In the genomic region with DNA sequence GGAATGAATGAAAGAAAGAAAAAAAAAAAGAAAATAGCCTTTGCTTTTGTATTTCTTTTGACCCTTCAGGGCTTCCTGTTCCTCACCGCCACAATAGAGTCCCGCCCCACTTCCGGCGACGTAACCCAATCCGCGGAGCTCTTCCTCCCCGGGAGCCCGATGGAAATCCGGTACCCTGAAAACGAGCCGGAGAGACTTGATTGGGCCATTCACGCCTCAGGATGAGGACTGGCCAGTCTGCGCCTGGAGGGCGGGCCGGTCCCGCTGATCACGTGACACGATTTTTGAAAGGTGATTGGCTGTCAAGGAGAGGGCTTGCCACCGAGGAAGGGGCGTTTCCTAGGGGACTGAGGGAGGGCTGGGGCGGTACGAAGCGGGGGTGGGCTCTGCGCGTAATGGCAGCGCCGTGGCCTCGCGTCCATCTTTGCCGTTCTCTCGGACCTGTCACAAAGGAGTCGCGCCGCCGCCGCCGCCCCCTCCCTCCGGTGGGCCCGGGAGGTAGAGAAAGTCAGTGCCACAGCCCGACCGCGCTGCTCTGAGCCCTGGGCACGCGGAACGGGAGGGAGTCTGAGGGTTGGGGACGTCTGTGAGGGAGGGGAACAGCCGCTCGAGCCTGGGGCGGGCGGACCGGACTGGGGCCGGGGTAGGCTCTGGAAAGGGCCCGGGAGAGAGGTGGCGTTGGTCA, we compare ENCODE assay signal across 8 cellular contexts. TPM values are rescaled to one million over a fixed set of nuclear protein-coding genes. Genes with fewer than 3 reads are reported as not detected.
DNase-seq lines count a peak whose midpoint lies in the region; ATAC-seq and TF ChIP-seq lines count a peak whose summit lies in the region.

A gene with protein sequence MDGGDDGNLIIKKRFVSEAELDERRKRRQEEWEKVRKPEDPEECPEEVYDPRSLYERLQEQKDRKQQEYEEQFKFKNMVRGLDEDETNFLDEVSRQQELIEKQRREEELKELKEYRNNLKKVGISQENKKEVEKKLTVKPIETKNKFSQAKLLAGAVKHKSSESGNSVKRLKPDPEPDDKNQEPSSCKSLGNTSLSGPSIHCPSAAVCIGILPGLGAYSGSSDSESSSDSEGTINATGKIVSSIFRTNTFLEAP (minus strand): TSS at position 95 of the 685 bp plus-strand sequence. CDS start 12,185 bp downstream, outside the sequence.
Gene RSPRY1 (plus strand): TSS at position 385 of the 685 bp plus-strand sequence. CDS start 18,330 bp downstream, outside the sequence.

- H3K23me2 ChIP-seq in H9 (ENCODE audit: insufficient read length, low read depth, low read length, poor library complexity, severe bottlenecking), result peaks cover 14% of the 10 kb centered on the region

- no CpG with 5 or more reads among the region's 55 CpGs for WGBS in H9 (ENCODE audit: extremely low coverage, insufficient read length, low lambda C conversion rate)

- H3K9me3 Mint-ChIP-seq in H9, result no peaks in the 10 kb centered on the region; a peak in 1 of 5 replicates
- no peaks in the 10 kb centered on the region for H3K9me3 Mint-ChIP-seq in natural killer cell treated with Interleukin-12 subunit alpha and Interleukin-12 subunit beta and Interleukin-15 and Interleukin-18, amount 100 ng/mL, for 72 hours

- H3K27me3 ChIP-seq in H9 (ENCODE audit: insufficient read depth, low read length), result no peaks in the 10 kb centered on the region
- no peaks in the 10 kb centered on the region for H3K27me3 ChIP-seq in MG63

- H3K23ac ChIP-seq in H9 (ENCODE audit: insufficient read length, low read depth, low read length), result no peak within 1 kb of the TSS

- ATAC-seq in natural killer cell treated with Interleukin-12 subunit alpha and Interleukin-12 subunit beta and Interleukin-15 and Interleukin-18, amount 100 ng/mL, for 72 hours, result peak; percentile 96 to 98
- peak; percentile 95 for ATAC-seq in stimulated activated naive CD8-positive, alpha-beta T cell treated with anti-CD3 and anti-CD28 coated beads, Interleukin-15, Interleukin-2, amounts not matched to agents 100 U/mL and 50 U/mL, for 24 hours

- H4K5ac ChIP-seq in H9 (ENCODE audit: insufficient read length, low read depth, low read length), result no peak within 1 kb of the TSS

- H3K27ac Mint-ChIP-seq in H9, result peak within 1 kb of the TSS; percentile 96 to 99 (median 97)
- H3K27ac Mint-ChIP-seq in natural killer cell treated with Interleukin-12 subunit alpha and Interleukin-12 subunit beta and Interleukin-15 and Interleukin-18, amount 100 ng/mL, for 72 hours, result peak within 1 kb of the TSS; percentile 90 to 98

- no peak within 1 kb of the TSS for H2AK5ac ChIP-seq in H9 (ENCODE audit: insufficient read length, low read length)

- H3K36me3 Mint-ChIP-seq in H9 (ENCODE audit: insufficient read depth in 1 of 3, low read depth in 3 of 3), result peaks cover 0 to 3% (median 0%) of the 10 kb centered on the region in 3 experiments; a peak in 4 of 7 replicates
- no peaks in the 10 kb centered on the region for H3K36me3 Mint-ChIP-seq in natural killer cell treated with Interleukin-12 subunit alpha and Interleukin-12 subunit beta and Interleukin-15 and Interleukin-18, amount 100 ng/mL, for 72 hours

- no peak within 1 kb of the TSS for H4K91ac ChIP-seq in H9 (ENCODE audit: insufficient read length, low read depth, low read length)

- no peak within 1 kb of the TSS for H2BK120ac ChIP-seq in H9 (ENCODE audit: low read depth, low read length, poor library complexity, severe bottlenecking)

- no peak within 1 kb of the TSS for H2AFZ ChIP-seq in H9 (ENCODE audit: low read length)

- H2BK20ac ChIP-seq in H9 (ENCODE audit: low read depth, low read length, poor library complexity, severe bottlenecking), result no peak within 1 kb of the TSS

- H2BK12ac ChIP-seq in H9 (ENCODE audit: insufficient read length, low read depth, low read length), result no peak within 1 kb of the TSS

- H3K4me1 ChIP-seq in H9 (ENCODE audit: insufficient read depth, low read length), result peaks cover 2% of the 10 kb centered on the region; the same call in 1 of the 2 replicates

- H3K14ac ChIP-seq in H9 (ENCODE audit: insufficient read depth, low read length), result peak within 1 kb of the TSS; percentile 79

- no peak within 1 kb of the TSS for H3T11ph ChIP-seq in H9 (ENCODE audit: low read length)

- H3K18ac ChIP-seq in H9 (ENCODE audit: insufficient read length, low read depth, low read length), result peak within 1 kb of the TSS; percentile 80

- no peak within 1 kb of the TSS for H3K27ac ChIP-seq in H9 (ENCODE audit: insufficient read length, low read depth, low read length)

- H3K4me3 ChIP-seq in MG63 (peak within 1 kb of the TSS; percentile 97), fibroblast of pulmonary artery (replicated peaks; ENCODE audit: low read depth, low read length) (peak within 1 kb of the TSS; percentile 70)

- H2BK15ac ChIP-seq in H9 (ENCODE audit: low read depth, low read length), result no peak within 1 kb of the TSS

- H3K9me3 ChIP-seq in H9 (ENCODE audit: control insufficient read depth, low read depth, low read length), result no peaks in the 10 kb centered on the region
- peaks cover 15% of the 10 kb centered on the region for H3K9me3 ChIP-seq in MG63

- H3K4me1 Mint-ChIP-seq in H9, result peaks cover 41 to 44% of the 10 kb centered on the region in 2 experiments
- H3K4me1 Mint-ChIP-seq in natural killer cell treated with Interleukin-12 subunit alpha and Interleukin-12 subunit beta and Interleukin-15 and Interleukin-18, amount 100 ng/mL, for 72 hours (ENCODE audit: low read depth in 2 of 2), result peaks cover 35 to 36% of the 10 kb centered on the region in 2 donors

- no peak within 1 kb of the TSS for H3K56ac ChIP-seq in H9 (ENCODE audit: insufficient read length, low read depth, low read length)

- no peaks in the 10 kb centered on the region for H4K20me1 ChIP-seq in H9 (ENCODE audit: control insufficient read depth, insufficient read depth, insufficient read length)

- H4K8ac ChIP-seq in H9 (replicated peaks; ENCODE audit: insufficient read length, low read depth, low read length), result no peak within 1 kb of the TSS

- H3K4me3 Mint-ChIP-seq in H9, result peak within 1 kb of the TSS; percentile 98 to 99
- H3K4me3 Mint-ChIP-seq in natural killer cell treated with Interleukin-12 subunit alpha and Interleukin-12 subunit beta and Interleukin-15 and Interleukin-18, amount 100 ng/mL, for 72 hours, result peak within 1 kb of the TSS; percentile 99

- peaks cover 11% of the 10 kb centered on the region for H3K36me3 ChIP-seq in MG63

- no peak within 1 kb of the TSS; the same call in 1 of the 2 replicates for H3K4ac ChIP-seq in H9 (ENCODE audit: low read depth, low read length)

- peak within 1 kb of the TSS; percentile 85 for H3K9ac ChIP-seq in H9 (ENCODE audit: extremely low read depth, insufficient read length, low read length)

- H2BK5ac ChIP-seq in H9 (ENCODE audit: insufficient read length, low read length), result no peak within 1 kb of the TSS

- H3K4me2 ChIP-seq in H9 (ENCODE audit: insufficient read depth, insufficient read length, low read length), result peak within 1 kb of the TSS; percentile 99

- no peaks in the 10 kb centered on the region for H3K27me3 Mint-ChIP-seq in H9 (ENCODE audit: low read depth)
- no peaks in the 10 kb centered on the region for H3K27me3 Mint-ChIP-seq in natural killer cell treated with Interleukin-12 subunit alpha and Interleukin-12 subunit beta and Interleukin-15 and Interleukin-18, amount 100 ng/mL, for 72 hours

- peaks cover 4% of the 10 kb centered on the region for H3K79me1 ChIP-seq in H9 (ENCODE audit: insufficient read depth, low read depth, low read length, poor library complexity, severe bottlenecking)

- peaks cover 22% of the 10 kb centered on the region for H3K79me2 ChIP-seq in H9 (ENCODE audit: insufficient read depth, low read length)

- TF ChIP-seq CTCF in H9 (conservative IDR thresholded peaks at IDR 0.05), result no peak
- TF ChIP-seq CTCF in fibroblast of pulmonary artery (IDR thresholded peaks at IDR 0.05; ENCODE audit: low read length, missing control alignments), result no peak

- DNase-seq in ELR (ENCODE audit: low read depth) (peak; percentile 100), H9 (peak; percentile 100), MG63 (peak; percentile 100), SHP77 treated with DMSO at 0.1 percent for 48 hours (lab: John Stamatoyannopoulos, UW) (peak; percentile 96), fibroblast of pulmonary artery (ENCODE audit: low read depth) (peak; percentile 100)
- peak; percentile 99 for DNase-seq in activated effector memory CD4-positive, alpha-beta T cell treated with anti-CD3 and anti-CD28 coated beads, Interleukin-2, amount 50 U/mL, for 16 hours
- peak; percentile 99 for DNase-seq in natural killer cell treated with Interleukin-12 subunit alpha and Interleukin-12 subunit beta and Interleukin-15 and Interleukin-18, amount 100 ng/mL, for 72 hours (ENCODE audit: low spot score)
- DNase-seq in stimulated activated naive CD8-positive, alpha-beta T cell treated with anti-CD3 and anti-CD28 coated beads, Interleukin-15, Interleukin-2, amounts not matched to agents 100 U/mL and 50 U/mL, for 24 hours, result peak; percentile 98

RNA-seq across cellular contexts. Expression of the first gene that starts in this region (rescaled TPM):
- 102 and 103 TPM in 2 replicates for total RNA-seq in H9 (2021)
- 164 and 294 TPM in 2 replicates for total RNA-seq in MG63 (2014; rRNA removed; shearing (Covaris generic); ENCODE audit: low replicate concordance)
- total RNA-seq in natural killer cell treated with Interleukin-12 subunit alpha and Interleukin-12 subunit beta and Interleukin-15 and Interleukin-18, amount 100 ng/mL, for 72 hours, result 100 to 1,000 TPM; 117 to 121 TPM

RNA-seq across cellular contexts. Expression of gene RSPRY1, which starts in this region (rescaled TPM):
- 34.4 and 36.1 TPM in 2 replicates for total RNA-seq in H9 (2021)
- total RNA-seq in MG63 (2014; rRNA removed; shearing (Covaris generic); ENCODE audit: low replicate concordance), result 72.1 and 106 TPM in 2 replicates
- total RNA-seq in natural killer cell treated with Interleukin-12 subunit alpha and Interleukin-12 subunit beta and Interleukin-15 and Interleukin-18, amount 100 ng/mL, for 72 hours, result 10 to 100 TPM; 36.4 to 43.6 TPM
